Comparison of ENCODE assay signal across 19 cellular contexts in the genomic region with DNA sequence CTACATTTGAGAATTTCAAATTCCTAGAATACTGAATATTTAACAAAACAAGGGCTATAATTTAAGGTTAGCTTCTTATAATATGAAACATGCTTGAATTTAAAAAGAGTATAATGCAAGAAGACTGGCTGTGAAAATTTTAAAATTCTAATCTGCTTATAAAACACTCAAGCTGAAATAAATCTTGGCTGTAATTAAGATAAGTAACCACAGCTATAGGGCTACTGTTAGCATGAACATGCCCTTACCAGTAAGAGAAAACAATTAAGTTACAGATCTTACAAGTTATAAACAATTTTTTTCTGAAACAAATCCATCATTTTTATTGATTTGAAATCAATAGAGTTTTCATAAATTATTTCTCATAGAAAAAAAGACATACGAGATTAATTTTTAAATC.
"Had no signal": no experiment of that assay in that cellular context is flagged by ENCODE, and none has a peak within 500 bp of the region (broad histone marks: within the 10 kb centered on the region; RNA-seq: fewer than 3 reads in every experiment).

No MANE protein-coding gene starts in this region.

- H3K27ac ChIP-seq: coronary artery, epithelial cell of prostate, gastroesophageal sphincter, pancreas, psoas muscle, right atrium auricular region, upper lobe of left lung had no signal

- H3K4me1 ChIP-seq: pancreas, psoas muscle had no signal

- H3K4me3 ChIP-seq: coronary artery, gastroesophageal sphincter, heart left ventricle, pancreas, psoas muscle, right atrium auricular region, upper lobe of left lung had no signal

- H3K4me1 Mint-ChIP-seq: endodermal cell had no signal

- H3K27me3 ChIP-seq: gastroesophageal sphincter, heart left ventricle, pancreas, right atrium auricular region, upper lobe of left lung had no signal

- H3K9me3 ChIP-seq: gastroesophageal sphincter, heart left ventricle, pancreas, psoas muscle, right atrium auricular region, upper lobe of left lung had no signal

- H3K27ac Mint-ChIP-seq: endodermal cell, nephron progenitor cell had no signal

- H3K9me3 Mint-ChIP-seq: endodermal cell, nephron progenitor cell had no signal

- DNase-seq: activated CD4-positive, alpha-beta T cell treated with anti-CD3 and anti-CD28 coated beads for 1 hour; activated gamma-delta T cell; activated T-cell treated with anti-CD3 and anti-CD28 coated beads, Interleukin-2, amount 50 U/mL, for 72 hours; amygdala; endodermal cell; heart left ventricle; left cardiac atrium; midbrain; nephron progenitor cell; pancreas; psoas muscle; stimulated activated CD4-positive, alpha-beta T cell treated with anti-CD3 and anti-CD28 coated beads, Interleukin-12 subunit alpha, Interleukin-12 subunit beta, amount 100 ng/mL, for 4 hours; stimulated activated CD4-positive, alpha-beta T cell treated with anti-CD3 and anti-CD28 coated beads, Interleukin-4, amount 100 ng/mL, for 4 hours; SW 1271; upper lobe of left lung had no signal

- H3K36me3 ChIP-seq: gastroesophageal sphincter, heart left ventricle, pancreas, right atrium auricular region, upper lobe of left lung had no signal

- H3K4me3 Mint-ChIP-seq: endodermal cell, nephron progenitor cell had no signal
